In genomic region chr1:25744636-25745425, GRCh38 we compare ENCODE assay signal across 12 cellular contexts. TPM values are rescaled to one million over a fixed set of nuclear protein-coding genes. Genes with fewer than 3 reads are reported as not detected.
DNase-seq lines count a peak whose midpoint lies in the region; ATAC-seq and TF ChIP-seq lines count a peak whose summit lies in the region.
"Had no signal": no experiment of that assay in that cellular context is flagged by ENCODE, and none has a peak within 500 bp of the region (broad histone marks: within the 10 kb centered on the region; RNA-seq: fewer than 3 reads in every experiment).

No MANE protein-coding gene starts in this region.

- no peak overlapping the region for H3K4me3 Mint-ChIP-seq in brain
- H3K4me3 Mint-ChIP-seq: mesothelial cell of epicardium, type B pancreatic cell had no signal

- H3K36me3 Mint-ChIP-seq in brain, result peaks cover 3% of the 10 kb centered on the region
- H3K36me3 Mint-ChIP-seq: mesothelial cell of epicardium, type B pancreatic cell had no signal

- WGBS in testis, 2 donors, result 81 to 86% methylated on average over 8 of the region's 8 CpGs

- H3K27me3 ChIP-seq in mucosa of rectum (ENCODE audit: control insufficient read depth in 2 of 2, insufficient read depth in 2 of 2, low read length in 2 of 2) (peaks cover 0 to 3% of the 10 kb centered on the region in 2 donors), testis (no peaks in the 10 kb centered on the region)

- no peak for TF ChIP-seq POLR2A in testis (IDR thresholded peaks at IDR 0.05)

- intact Hi-C loops in testis (cut with DNase I; ENCODE audit: low total_unique reads), result loop anchor here (5.0 kb wide), 1 partner anchor 48 kb away; no protein-coding TSS in a partner anchor

- TF ChIP-seq CTCF in brain (conservative IDR thresholded peaks at IDR 0.05) (no peak), testis (IDR thresholded peaks at IDR 0.05) (no peak)

- H3K4me1 ChIP-seq in mucosa of rectum (ENCODE audit: control insufficient read depth in 2 of 2, insufficient read depth in 2 of 2, low read length in 2 of 2), result peaks cover 12 to 18% of the 10 kb centered on the region in 2 donors
- peaks cover 23% of the 10 kb centered on the region for H3K4me1 ChIP-seq in testis
- H3K4me1 ChIP-seq: A549 had no signal

- no peaks in the 10 kb centered on the region for H3K27me3 Mint-ChIP-seq in brain

- no peak for ATAC-seq in HG02840 (IDR thresholded peaks at IDR 0.05; ENCODE audit: low FRiP score, unreplicated experiment)

- peaks cover 45% of the 10 kb centered on the region for H3K4me1 Mint-ChIP-seq in brain

- H3K4me3 ChIP-seq in mucosa of rectum (ENCODE audit: low read length in 2 of 2) (no peak overlapping the region), testis (no peak overlapping the region)
- H3K4me3 ChIP-seq: A549 had no signal

- H3K9me3 Mint-ChIP-seq in brain, result peaks cover 0 to 3% (median 0%) of the 10 kb centered on the region in 5 experiments
- H3K9me3 Mint-ChIP-seq: mesothelial cell of epicardium, type B pancreatic cell had no signal

- H3K27ac ChIP-seq in mucosa of rectum (ENCODE audit: low read depth in 2 of 2, low read length in 2 of 2), result peak overlapping the region; percentile 13 to 78
- peak overlapping the region; percentile 62 to 76 for H3K27ac ChIP-seq in testis

- H3K9ac ChIP-seq in mucosa of rectum (ENCODE audit: low read depth in 1 of 2, low read length in 2 of 2), result no peak overlapping the region

- no peaks in the 10 kb centered on the region for H3K9me3 ChIP-seq in mucosa of rectum (ENCODE audit: control insufficient read depth in 2 of 2, low read length in 2 of 2)
- no peaks in the 10 kb centered on the region for H3K9me3 ChIP-seq in testis
- H3K9me3 ChIP-seq: A549 had no signal

- H3K27ac Mint-ChIP-seq in brain, result peak overlapping the region in 4 of 5 experiments; percentile 72 to 95 (median 82)
- H3K27ac Mint-ChIP-seq: mesothelial cell of epicardium, type B pancreatic cell had no signal

- H3K36me3 ChIP-seq in mucosa of rectum (ENCODE audit: control insufficient read depth in 2 of 2, insufficient read depth in 2 of 2, low read length in 2 of 2) (no peaks in the 10 kb centered on the region), testis (ENCODE audit: low read depth, missing control alignments) (no peaks in the 10 kb centered on the region)

- DNase-seq in NCI-H1417 (lab: John Stamatoyannopoulos, UW) (peak in 2 of 3 experiments; percentile 37 to 44), NCI-H1417 treated with DMSO at 0.1 percent for 48 hours (lab: John Stamatoyannopoulos, UW) (no peak), testis (no peak), medulla oblongata (ENCODE audit: extremely low spot score) (no peak), AML-193 (lab: John Stamatoyannopoulos, UW) (no peak)
- DNase-seq: activated CD8-positive, alpha-beta memory T cell treated with anti-CD3 and anti-CD28 coated beads, Interleukin-2, amount 50 U/mL, for 4 hours had no signal

RNA-seq across cellular contexts. Expression of gene SELENON, which starts 55.2 kb away (rescaled TPM):
- polyA plus RNA-seq in brain (ENCODE audit: insufficient read depth, low read depth, low replicate concordance) (118 TPM), testis (ENCODE audit: insufficient read depth, low read depth, low replicate concordance) (30.7 TPM)
- total RNA-seq in testis, result 10 to 100 TPM; 17.2 to 29.8 TPM

Comparison
In these comparisons a context has a peak if more than half of its experiments do, and no peak if none do; other contexts are left out.
1. DNase-seq: peak in NCI-H1417 (2 of 3); none in NCI-H1417 treated with DMSO at 0.1 percent for 48 hours (single experiment), testis (single experiment), medulla oblongata (single experiment) and AML-193 (0 of 2).